Comparison of ENCODE assay signal across 19 cellular contexts in the genomic region with DNA sequence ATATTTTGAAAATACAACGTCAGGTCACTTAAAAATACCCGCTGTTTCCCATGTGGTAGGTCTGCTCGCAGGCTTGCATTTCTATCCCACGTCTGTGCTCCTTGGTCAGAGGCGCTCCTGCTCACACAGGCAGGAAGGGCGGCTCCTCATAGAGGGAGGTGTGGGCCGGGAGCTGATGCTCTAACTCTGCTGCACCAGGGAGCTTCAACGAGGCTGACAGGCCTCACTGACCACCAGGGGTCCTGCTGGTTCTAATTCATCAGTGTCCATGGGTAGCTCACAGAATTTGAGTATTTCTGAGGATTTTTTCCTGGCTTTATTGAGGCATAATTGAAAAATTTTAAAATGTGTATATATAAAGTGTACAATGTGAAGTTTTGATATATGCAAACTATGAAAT.
DNase-seq lines count a peak whose midpoint lies in the region; ATAC-seq and TF ChIP-seq lines count a peak whose summit lies in the region.
"Had no signal": no experiment of that assay in that cellular context is flagged by ENCODE, and none has a peak within 500 bp of the region (broad histone marks: within the 10 kb centered on the region; RNA-seq: fewer than 3 reads in every experiment).

No MANE protein-coding gene starts in this region.

- H3K4me3 Mint-ChIP-seq in HFFc6 = no peak overlapping the region
- H3K4me3 Mint-ChIP-seq: brain, natural killer cell had no signal

- DNase-seq in BE2C = peak; percentile 40
- no peak for DNase-seq in HFFc6
- DNase-seq in astrocyte of the cerebellum (ENCODE audit: low read depth) = no peak
- DNase-seq in islet precursor cell = peak; percentile 79
- no peak for DNase-seq in NCI-H524 treated with DMSO at 0.1 percent for 48 hours (lab: John Stamatoyannopoulos, UW)
- no peak for DNase-seq in left lung
- DNase-seq in AML-193 (lab: John Stamatoyannopoulos, UW) = no peak
- DNase-seq in cerebellar cortex (ENCODE audit: low spot score) = no peak
- DNase-seq: activated CD4-positive, CD25-positive, alpha-beta regulatory T cell; activated naive CD4-positive, alpha-beta T cell; effector CD8-positive, alpha-beta T cell; Karpas-422; natural killer cell; NCI-H1436 treated with DMSO at 0.1 percent for 48 hours; NCI-H446 treated with DMSO at 0.1 percent for 48 hours; stimulated activated CD4-positive, alpha-beta T cell treated with anti-CD3 and anti-CD28 coated beads, Interleukin-4, amount 100 ng/mL, for 4 hours; tibial artery had no signal

- no peaks in the 10 kb centered on the region; the same call in 1 of the 2 replicates for H3K4me1 Mint-ChIP-seq in HFFc6 (ENCODE audit: low read depth)
- H3K4me1 Mint-ChIP-seq: brain, natural killer cell had no signal

- TF ChIP-seq CTCF in BE2C (IDR thresholded peaks at IDR 0.05; ENCODE audit: low read depth, low read length) = peak; percentile 54
- TF ChIP-seq CTCF in HFFc6 (IDR thresholded peaks at IDR 0.05) = peak; percentile 39
- TF ChIP-seq CTCF in astrocyte of the cerebellum (IDR thresholded peaks at IDR 0.05; ENCODE audit: low read depth, low read length, missing control alignments) = peak; percentile 31
- no peak for TF ChIP-seq CTCF in left lung (IDR thresholded peaks at IDR 0.05)

- H3K27me3 ChIP-seq in BE2C (no peaks in the 10 kb centered on the region), left lung (no peaks in the 10 kb centered on the region)

- ATAC-seq in left lung = no peak
- ATAC-seq: natural killer cell had no signal

- in situ Hi-C loops in astrocyte of the cerebellum (cut with HindIII; ENCODE audit: low sequenced_read_pairs) = no loop called here

- peaks cover 13% of the 10 kb centered on the region for H3K27me3 Mint-ChIP-seq in HFFc6 (ENCODE audit: insufficient read depth)

- no peaks in the 10 kb centered on the region for H3K9me3 Mint-ChIP-seq in HFFc6
- H3K9me3 Mint-ChIP-seq: natural killer cell had no signal

- intact Hi-C loops in left lung (cut with DNase I) = no loop called here

- H3K27ac Mint-ChIP-seq in HFFc6 = no peak overlapping the region
- H3K27ac Mint-ChIP-seq: natural killer cell had no signal

- H3K9me3 ChIP-seq in BE2C = no peaks in the 10 kb centered on the region
- no peaks in the 10 kb centered on the region for H3K9me3 ChIP-seq in left lung
- H3K9me3 ChIP-seq: tibial artery had no signal

- H3K4me3 ChIP-seq in BE2C (ENCODE audit: low read depth, low read length) (no peak overlapping the region), astrocyte of the cerebellum (ENCODE audit: low read depth, low read length) (no peak overlapping the region), left lung (no peak overlapping the region)
- H3K4me3 ChIP-seq: lung, tibial artery had no signal

- H3K36me3 ChIP-seq in BE2C = no peaks in the 10 kb centered on the region
- no peaks in the 10 kb centered on the region for H3K36me3 ChIP-seq in left lung
- H3K36me3 ChIP-seq: tibial artery had no signal

- no peaks in the 10 kb centered on the region for H3K36me3 Mint-ChIP-seq in HFFc6 (ENCODE audit: low read depth)
- H3K36me3 Mint-ChIP-seq: brain, natural killer cell had no signal

- H3K4me1 ChIP-seq in BE2C = peaks cover 7% of the 10 kb centered on the region
- peaks cover 0 to 4% of the 10 kb centered on the region in 2 donors for H3K4me1 ChIP-seq in left lung
- H3K4me1 ChIP-seq: tibial artery had no signal

- no peak overlapping the region for H3K27ac ChIP-seq in left lung
- H3K27ac ChIP-seq: tibial artery had no signal

Comparison
In these comparisons a context has a peak if more than half of its experiments do, and no peak if none do; other contexts are left out.
1. DNase-seq: peak in BE2C (single experiment) and islet precursor cell (single experiment); none in HFFc6 (single experiment), astrocyte of the cerebellum (single experiment), NCI-H524 treated with DMSO at 0.1 percent for 48 hours (single experiment), left lung (0 of 2), AML-193 (0 of 2) and cerebellar cortex (single experiment).
2. CTCF ChIP-seq: peak in BE2C (single experiment), HFFc6 (single experiment) and astrocyte of the cerebellum (single experiment); none in left lung (0 of 2).